18 cellular contexts compared by ENCODE assay signal in genomic region chr6:108767418-108768175, GRCh38.
DNase-seq lines count a peak whose midpoint lies in the region; ATAC-seq and TF ChIP-seq lines count a peak whose summit lies in the region.
"Had no signal": no experiment of that assay in that cellular context is flagged by ENCODE, and none has a peak within 500 bp of the region (broad histone marks: within the 10 kb centered on the region; RNA-seq: fewer than 3 reads in every experiment).

No MANE protein-coding gene starts in this region.

- CTCF ChIA-PET in activated CD8-positive, alpha-beta T cell treated with anti-CD3 and anti-CD28 coated beads for 36 hours (lab: Charles Lee), result interaction anchor here (1.4 to 1.5 kb wide), 2 partner anchors 126 to 306 kb away, joined by 3 to 6 read pairs; no protein-coding TSS in a partner anchor

- peaks cover 6% of the 10 kb centered on the region for H3K4me1 Mint-ChIP-seq in activated CD8-positive, alpha-beta T cell treated with anti-CD3 and anti-CD28 coated beads for 36 hours (ENCODE audit: low read depth)
- peaks cover 8% of the 10 kb centered on the region for H3K4me1 Mint-ChIP-seq in stimulated activated effector memory CD8-positive, alpha-beta T cell treated with anti-CD3 and anti-CD28 coated beads, Interleukin-12 subunit alpha, Interleukin-12 subunit beta, amount 100 ng/mL, for 72 hours

- no peak overlapping the region for H3K27ac Mint-ChIP-seq in activated CD8-positive, alpha-beta T cell treated with anti-CD3 and anti-CD28 coated beads for 36 hours
- H3K27ac Mint-ChIP-seq in stimulated activated effector memory CD8-positive, alpha-beta T cell treated with anti-CD3 and anti-CD28 coated beads, Interleukin-12 subunit alpha, Interleukin-12 subunit beta, amount 100 ng/mL, for 72 hours, result no peak overlapping the region

- POLR2A ChIA-PET in activated CD8-positive, alpha-beta T cell treated with anti-CD3 and anti-CD28 coated beads for 36 hours (lab: Charles Lee), result no interaction called here

- H3F3A ChIP-seq in MM.1S (ENCODE audit: insufficient read depth, low read length), result peaks cover 24% of the 10 kb centered on the region

- H3K4me1 ChIP-seq in MM.1S (ENCODE audit: low read length), result peaks cover 38% of the 10 kb centered on the region
- H3K4me1 ChIP-seq: SJSA1 had no signal

- H3K36me3 ChIP-seq in MM.1S (replicated peaks; ENCODE audit: insufficient read depth, low read length), result no peaks in the 10 kb centered on the region
- H3K36me3 ChIP-seq: MG63, SJSA1 had no signal

- H3K27ac ChIP-seq in MM.1S (ENCODE audit: low read length), result peak overlapping the region; percentile 90
- H3K27ac ChIP-seq: PC-9, SJSA1 had no signal

- no peaks in the 10 kb centered on the region for H3K9me2 ChIP-seq in MM.1S (replicated peaks; ENCODE audit: insufficient read depth, low read length)

- H3K36me3 Mint-ChIP-seq in activated CD8-positive, alpha-beta T cell treated with anti-CD3 and anti-CD28 coated beads for 36 hours (ENCODE audit: low read depth), result no peaks in the 10 kb centered on the region
- no peaks in the 10 kb centered on the region for H3K36me3 Mint-ChIP-seq in stimulated activated effector memory CD8-positive, alpha-beta T cell treated with anti-CD3 and anti-CD28 coated beads, Interleukin-12 subunit alpha, Interleukin-12 subunit beta, amount 100 ng/mL, for 72 hours
- H3K36me3 Mint-ChIP-seq: CD14-positive monocyte had no signal

- no peak for ATAC-seq in activated CD8-positive, alpha-beta T cell treated with anti-CD3 and anti-CD28 coated beads for 36 hours
- ATAC-seq in stimulated activated effector memory CD8-positive, alpha-beta T cell treated with anti-CD3 and anti-CD28 coated beads, Interleukin-12 subunit alpha, Interleukin-12 subunit beta, amount 100 ng/mL, for 72 hours, result peak; percentile 32
- no peak for ATAC-seq in HG02610 (IDR thresholded peaks at IDR 0.05; ENCODE audit: unreplicated experiment)

- no peak for TF ChIP-seq CTCF in MM.1S (IDR thresholded peaks at IDR 0.05; ENCODE audit: low read length)
- no peak for TF ChIP-seq CTCF in activated CD8-positive, alpha-beta T cell treated with anti-CD3 and anti-CD28 coated beads for 36 hours (IDR thresholded peaks at IDR 0.05)

- H3K9me3 Mint-ChIP-seq in activated CD8-positive, alpha-beta T cell treated with anti-CD3 and anti-CD28 coated beads for 36 hours, result no peaks in the 10 kb centered on the region
- no peaks in the 10 kb centered on the region for H3K9me3 Mint-ChIP-seq in stimulated activated effector memory CD8-positive, alpha-beta T cell treated with anti-CD3 and anti-CD28 coated beads, Interleukin-12 subunit alpha, Interleukin-12 subunit beta, amount 100 ng/mL, for 72 hours
- H3K9me3 Mint-ChIP-seq: CD14-positive monocyte had no signal

- no peaks in the 10 kb centered on the region for H3K9me3 ChIP-seq in MM.1S (replicated peaks; ENCODE audit: insufficient read depth, low read length)
- H3K9me3 ChIP-seq: MG63, SJSA1 had no signal

- no peaks in the 10 kb centered on the region for H3K27me3 ChIP-seq in MM.1S (replicated peaks; ENCODE audit: insufficient read depth, low read length)
- H3K27me3 ChIP-seq: MG63, SJSA1 had no signal

- intact Hi-C loops in activated CD8-positive, alpha-beta T cell treated with anti-CD3 and anti-CD28 coated beads for 36 hours (cut with micrococcal nuclease), result no loop called here

- H3K4me3 Mint-ChIP-seq in activated CD8-positive, alpha-beta T cell treated with anti-CD3 and anti-CD28 coated beads for 36 hours, result no peak overlapping the region
- no peak overlapping the region for H3K4me3 Mint-ChIP-seq in stimulated activated effector memory CD8-positive, alpha-beta T cell treated with anti-CD3 and anti-CD28 coated beads, Interleukin-12 subunit alpha, Interleukin-12 subunit beta, amount 100 ng/mL, for 72 hours
- H3K4me3 Mint-ChIP-seq: CD14-positive monocyte had no signal

- H3K9ac ChIP-seq in MM.1S (ENCODE audit: low read length), result peak overlapping the region; percentile 47

- H3K4me2 ChIP-seq in MM.1S (ENCODE audit: low read depth, low read length), result peak overlapping the region; percentile 58
- H3K4me2 ChIP-seq: PC-9 had no signal

- no peak overlapping the region for H3K4me3 ChIP-seq in MM.1S (ENCODE audit: low read length)
- H3K4me3 ChIP-seq: MG63, PC-9, SJSA1 had no signal

- no peaks in the 10 kb centered on the region for H4K20me1 ChIP-seq in MM.1S (ENCODE audit: insufficient read depth, low read length)

- peak overlapping the region; percentile 9 for H2AFZ ChIP-seq in MM.1S (ENCODE audit: low read length)
- H2AFZ ChIP-seq: PC-9 had no signal

- peaks cover 8% of the 10 kb centered on the region for H3K27me3 Mint-ChIP-seq in activated CD8-positive, alpha-beta T cell treated with anti-CD3 and anti-CD28 coated beads for 36 hours

- DNase-seq in MM.1S, result peak; percentile 91
- peak; percentile 13 for DNase-seq in activated CD8-positive, alpha-beta T cell treated with anti-CD3 and anti-CD28 coated beads for 36 hours
- DNase-seq in islet precursor cell, result peak; percentile 37
- DNase-seq in stimulated activated effector memory CD8-positive, alpha-beta T cell treated with anti-CD3 and anti-CD28 coated beads, Interleukin-12 subunit alpha, Interleukin-12 subunit beta, amount 100 ng/mL, for 72 hours (ENCODE audit: low spot score in 2 of 2), result peak in 1 of 2 donors; percentile 44
- no peak for DNase-seq in NCI-H1694 treated with DMSO at 0.1 percent for 48 hours (lab: John Stamatoyannopoulos, UW)
- no peak for DNase-seq in NCI-H82 treated with DMSO at 0.1 percent for 48 hours (lab: John Stamatoyannopoulos, UW; ENCODE audit: unreplicated experiment)
- DNase-seq: ACHN, AML-193, COR-L47, GF-D8, MG63, NCI-H1092 treated with DMSO at 0.1 percent for 48 hours, NCI-H1694, NCI-H345, PC-9 had no signal

- H3K79me2 ChIP-seq in MM.1S (ENCODE audit: low read length), result peaks cover 24% of the 10 kb centered on the region

Comparison
In these comparisons a context has a peak if more than half of its experiments do, and no peak if none do; other contexts are left out.
1. DNase-seq: peak in MM.1S (single experiment), activated CD8-positive, alpha-beta T cell treated with anti-CD3 and anti-CD28 coated beads for 36 hours (single experiment) and islet precursor cell (single experiment); none in NCI-H1694 treated with DMSO at 0.1 percent for 48 hours (single experiment) and NCI-H82 treated with DMSO at 0.1 percent for 48 hours (single experiment).